In the genomic region with DNA sequence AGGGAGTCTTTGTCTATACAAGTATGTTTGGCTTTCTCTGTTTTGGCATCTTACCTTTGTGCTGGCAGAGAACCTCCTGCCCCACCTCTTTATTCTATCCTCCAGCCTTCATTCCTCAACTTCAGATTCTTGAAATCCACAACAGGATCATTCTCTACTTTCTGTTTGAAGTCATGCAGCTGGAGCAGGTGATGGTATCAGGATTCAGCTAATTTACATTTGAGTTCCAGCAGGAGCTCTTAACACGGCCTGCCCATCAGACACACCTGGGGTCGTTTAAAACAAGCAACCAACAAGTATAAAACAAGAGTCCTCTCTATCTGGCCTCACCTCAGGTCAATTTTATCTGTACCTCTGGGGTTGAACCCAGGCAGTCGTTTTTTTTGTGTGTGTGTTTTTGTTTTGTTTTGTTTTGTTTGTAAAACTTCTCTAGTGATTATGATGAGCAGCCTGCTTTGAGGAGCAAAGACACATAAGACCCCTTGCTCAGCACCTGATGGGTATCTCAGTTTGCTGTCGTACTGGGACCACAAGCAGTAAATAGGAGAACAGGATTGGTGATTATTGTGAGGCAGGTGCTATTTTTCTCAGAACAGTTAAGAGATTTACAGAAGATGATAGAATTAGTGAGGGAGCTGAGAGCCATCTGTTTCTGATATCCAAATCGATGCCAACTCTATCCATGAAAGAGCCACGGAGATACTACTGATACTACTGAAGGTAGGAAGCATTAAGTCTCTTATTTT, we compare ENCODE assay signal across 20 cellular contexts.
A peak's percentile ranks its signal among the peaks of the same experiment; 100 is the strongest.
DNase-seq lines count a peak whose midpoint lies in the region; ATAC-seq and TF ChIP-seq lines count a peak whose summit lies in the region.
"Had no signal": no experiment of that assay in that cellular context is flagged by ENCODE, and none has a peak within 500 bp of the region (broad histone marks: within the 10 kb centered on the region; RNA-seq: fewer than 3 reads in every experiment).

No MANE protein-coding gene starts in this region.

- intact Hi-C loops in heart left ventricle (cut with DNase I) = no loop called here

- peaks cover 0 to 4% (median 0%) of the 10 kb centered on the region in 12 donors for H3K9me3 ChIP-seq in heart left ventricle
- H3K9me3 ChIP-seq: right lobe of liver had no signal

- H3K4me1 Mint-ChIP-seq in brain = peaks cover 24% of the 10 kb centered on the region
- H3K4me1 Mint-ChIP-seq in stimulated activated naive CD8-positive, alpha-beta T cell treated with anti-CD3 and anti-CD28 coated beads, Interleukin-15, amount 100 ng/mL, for 72 hours = no peaks in the 10 kb centered on the region
- H3K4me1 Mint-ChIP-seq: CD4-positive, CD25-positive, alpha-beta regulatory T cell had no signal

- H3K36me3 ChIP-seq in heart left ventricle = no peaks in the 10 kb centered on the region
- H3K36me3 ChIP-seq: right lobe of liver had no signal

- WGBS in heart left ventricle, 4 donors = 51 to 58% (median 57%) methylated on average over 6 of the region's 6 CpGs

- no peak overlapping the region for H3K4me3 ChIP-seq in heart left ventricle
- H3K4me3 ChIP-seq: lung, PC-9, right lobe of liver had no signal

- H3K27me3 ChIP-seq in heart left ventricle = no peaks in the 10 kb centered on the region
- H3K27me3 ChIP-seq: right lobe of liver had no signal

- no peak for ATAC-seq in heart left ventricle
- no peak for ATAC-seq in stimulated activated naive CD8-positive, alpha-beta T cell treated with anti-CD3 and anti-CD28 coated beads, Interleukin-15, amount 100 ng/mL, for 72 hours
- ATAC-seq: activated CD4-positive, CD25-positive, alpha-beta regulatory T cell treated with anti-CD3 and anti-CD28 coated beads, Interleukin-2, amount 50 U/mL, for 24 hours; activated T-cell treated with anti-CD3 and anti-CD28 coated beads, Interleukin-2, amount 50 U/mL, for 4 hours; effector memory CD8-positive, alpha-beta T cell; right lobe of liver had no signal

- no peaks in the 10 kb centered on the region for H3K9me3 Mint-ChIP-seq in brain
- H3K9me3 Mint-ChIP-seq in stimulated activated naive CD8-positive, alpha-beta T cell treated with anti-CD3 and anti-CD28 coated beads, Interleukin-15, amount 100 ng/mL, for 72 hours = no peaks in the 10 kb centered on the region
- H3K9me3 Mint-ChIP-seq: activated naive CD4-positive, alpha-beta T cell treated with anti-CD3 and anti-CD28 coated beads for 36 hours; activated T-cell treated with anti-CD3 and anti-CD28 coated beads, Interleukin-2, amount 50 U/mL, for 4 hours; CD4-positive, CD25-positive, alpha-beta regulatory T cell had no signal

- DNase-seq in SHP77 (lab: John Stamatoyannopoulos, UW) (peak; percentile 30 to 35), SHP77 treated with DMSO at 0.1 percent for 48 hours (lab: John Stamatoyannopoulos, UW) (no peak), NCI-H510A (lab: John Stamatoyannopoulos, UW) (peak; percentile 23), HK-2 (ENCODE audit: unreplicated experiment) (no peak), heart left ventricle (no peak)
- no peak for DNase-seq in stimulated activated CD4-positive, alpha-beta T cell treated with anti-CD3 and anti-CD28 coated beads, Interleukin-2, amount 100 ng/mL, for 48 hours
- no peak for DNase-seq in stimulated activated naive CD8-positive, alpha-beta T cell treated with anti-CD3 and anti-CD28 coated beads, Interleukin-15, amount 100 ng/mL, for 72 hours
- DNase-seq: activated naive CD4-positive, alpha-beta T cell treated with anti-CD3 and anti-CD28 coated beads for 36 hours; activated T-cell treated with anti-CD3 and anti-CD28 coated beads, Interleukin-2, amount 50 U/mL, for 4 hours; anterior cingulate cortex; CD4-positive, CD25-positive, alpha-beta regulatory T cell; effector memory CD8-positive, alpha-beta T cell; occipital lobe; PC-9; right lobe of liver; stimulated activated CD4-positive, alpha-beta T cell treated with anti-CD3 and anti-CD28 coated beads, Interleukin-15, amount 100 ng/mL, for 24 hours; T-helper 9 cell had no signal

- TF ChIP-seq CTCF in brain (conservative IDR thresholded peaks at IDR 0.05) (no peak), heart left ventricle (IDR thresholded peaks at IDR 0.05) (no peak)

- H3K27ac ChIP-seq in heart left ventricle = no peak overlapping the region
- H3K27ac ChIP-seq: PC-9, right lobe of liver had no signal

- TF ChIP-seq POLR2A in heart left ventricle (IDR thresholded peaks at IDR 0.05) = no peak

- H3K4me3 Mint-ChIP-seq in brain = peak overlapping the region in 3 of 5 experiments; percentile 12 to 52 (median 51)
- H3K4me3 Mint-ChIP-seq in stimulated activated naive CD8-positive, alpha-beta T cell treated with anti-CD3 and anti-CD28 coated beads, Interleukin-15, amount 100 ng/mL, for 72 hours = no peak overlapping the region
- H3K4me3 Mint-ChIP-seq: activated naive CD4-positive, alpha-beta T cell treated with anti-CD3 and anti-CD28 coated beads for 36 hours; activated T-cell treated with anti-CD3 and anti-CD28 coated beads, Interleukin-2, amount 50 U/mL, for 4 hours; CD4-positive, CD25-positive, alpha-beta regulatory T cell; effector memory CD8-positive, alpha-beta T cell had no signal

- H3K27me3 Mint-ChIP-seq in brain = peaks cover 3% of the 10 kb centered on the region
- H3K27me3 Mint-ChIP-seq in stimulated activated naive CD8-positive, alpha-beta T cell treated with anti-CD3 and anti-CD28 coated beads, Interleukin-15, amount 100 ng/mL, for 72 hours = peaks cover under 1% of the 10 kb centered on the region
- H3K27me3 Mint-ChIP-seq: CD4-positive, CD25-positive, alpha-beta regulatory T cell; effector memory CD8-positive, alpha-beta T cell had no signal

- H3K4me1 ChIP-seq in heart left ventricle = no peaks in the 10 kb centered on the region
- H3K4me1 ChIP-seq: right lobe of liver had no signal

- peak overlapping the region in 3 of 5 experiments; percentile 43 to 71 (median 61) for H3K27ac Mint-ChIP-seq in brain
- H3K27ac Mint-ChIP-seq in stimulated activated naive CD8-positive, alpha-beta T cell treated with anti-CD3 and anti-CD28 coated beads, Interleukin-15, amount 100 ng/mL, for 72 hours = no peak overlapping the region
- H3K27ac Mint-ChIP-seq: activated naive CD4-positive, alpha-beta T cell treated with anti-CD3 and anti-CD28 coated beads for 36 hours; CD4-positive, CD25-positive, alpha-beta regulatory T cell; effector memory CD8-positive, alpha-beta T cell had no signal

- no peaks in the 10 kb centered on the region for H3K36me3 Mint-ChIP-seq in brain
- H3K36me3 Mint-ChIP-seq: CD4-positive, CD25-positive, alpha-beta regulatory T cell had no signal

Comparison
In these comparisons a context has a peak if more than half of its experiments do, and no peak if none do; other contexts are left out.
1. DNase-seq: peak in SHP77 (2 of 2) and NCI-H510A (single experiment); none in SHP77 treated with DMSO at 0.1 percent for 48 hours (single experiment), HK-2 (single experiment), heart left ventricle (0 of 5), stimulated activated CD4-positive, alpha-beta T cell treated with anti-CD3 and anti-CD28 coated beads, Interleukin-2, amount 100 ng/mL, for 48 hours (0 of 2) and stimulated activated naive CD8-positive, alpha-beta T cell treated with anti-CD3 and anti-CD28 coated beads, Interleukin-15, amount 100 ng/mL, for 72 hours (0 of 2).
2. H3K27ac Mint-ChIP-seq: peak in brain (3 of 5); none in stimulated activated naive CD8-positive, alpha-beta T cell treated with anti-CD3 and anti-CD28 coated beads, Interleukin-15, amount 100 ng/mL, for 72 hours (0 of 2).
3. H3K4me3 Mint-ChIP-seq: peak in brain (3 of 5); none in stimulated activated naive CD8-positive, alpha-beta T cell treated with anti-CD3 and anti-CD28 coated beads, Interleukin-15, amount 100 ng/mL, for 72 hours (0 of 2).